13 cellular contexts compared by ENCODE assay signal in genomic region chr3:46867550-46867898, GRCh38. TPM values are rescaled to one million over a fixed set of nuclear protein-coding genes. Genes with fewer than 3 reads are reported as not detected.
DNase-seq lines count a peak whose midpoint lies in the region; ATAC-seq and TF ChIP-seq lines count a peak whose summit lies in the region.
"Had no signal": no experiment of that assay in that cellular context is flagged by ENCODE, and none has a peak within 500 bp of the region (broad histone marks: within the 10 kb centered on the region; RNA-seq: fewer than 3 reads in every experiment).

No MANE protein-coding gene starts in this region.

- no peak overlapping the region for H3K18ac ChIP-seq in H9 (ENCODE audit: insufficient read length, low read depth, low read length)

- H2AFZ ChIP-seq in GM23338 (no peak overlapping the region), H9 (ENCODE audit: low read length) (no peak overlapping the region), Karpas-422 (ENCODE audit: low read length) (no peak overlapping the region)
- H2AFZ ChIP-seq: parathyroid adenoma had no signal

- ATAC-seq in GM23338 (peak; percentile 57), lung (ENCODE audit: insufficient read depth, low FRiP score) (peak; percentile 54), T-cell (replicated peaks in 1 of 4) (no peak)

- in situ Hi-C loops in GM13976 (cut with MboI; ENCODE audit: low sequenced_read_pairs, unreplicated experiment), result no loop called here

- H4K5ac ChIP-seq in H9 (ENCODE audit: insufficient read length, low read depth, low read length), result no peak overlapping the region

- no peak overlapping the region for H2AK5ac ChIP-seq in H9 (ENCODE audit: insufficient read length, low read length)

- H3K9me2 ChIP-seq in GM23338 (ENCODE audit: insufficient read depth) (no peaks in the 10 kb centered on the region), Karpas-422 (replicated peaks; ENCODE audit: insufficient read depth, low read length) (no peaks in the 10 kb centered on the region)

- H2BK120ac ChIP-seq in H9 (ENCODE audit: low read depth, low read length, poor library complexity, severe bottlenecking), result no peak overlapping the region

- no peak overlapping the region for H2BK20ac ChIP-seq in H9 (ENCODE audit: low read depth, low read length, poor library complexity, severe bottlenecking)

- H3K36me3 Mint-ChIP-seq in GM23338 (ENCODE audit: low read depth), result no peaks in the 10 kb centered on the region
- H3K36me3 Mint-ChIP-seq in H9 (ENCODE audit: insufficient read depth in 1 of 3, low read depth in 3 of 3), result no peaks in the 10 kb centered on the region
- H3K36me3 Mint-ChIP-seq in T-cell, result no peaks in the 10 kb centered on the region
- H3K36me3 Mint-ChIP-seq: CD4-positive, alpha-beta memory T cell had no signal

- H4K91ac ChIP-seq in H9 (ENCODE audit: insufficient read length, low read depth, low read length), result no peak overlapping the region

- H3K4me3 Mint-ChIP-seq in GM23338 (no peak overlapping the region), H9 (no peak overlapping the region), T-cell (no peak overlapping the region)
- H3K4me3 Mint-ChIP-seq: activated T-cell treated with anti-CD3 and anti-CD28 coated beads, Interleukin-2, amount 50 U/mL, for 24 hours; CD4-positive, alpha-beta memory T cell had no signal

- no peaks in the 10 kb centered on the region for H3K79me2 ChIP-seq in GM23338 (replicated peaks; ENCODE audit: insufficient read depth)
- H3K79me2 ChIP-seq in H9 (ENCODE audit: insufficient read depth, low read length), result no peaks in the 10 kb centered on the region
- no peaks in the 10 kb centered on the region for H3K79me2 ChIP-seq in Karpas-422 (ENCODE audit: low read length)
- H3K79me2 ChIP-seq: parathyroid adenoma had no signal

- peak overlapping the region; percentile 60 to 66 for H3K9ac ChIP-seq in stomach smooth muscle (ENCODE audit: low read length in 2 of 2)
- no peak overlapping the region for H3K9ac ChIP-seq in H9 (ENCODE audit: extremely low read depth, insufficient read length, low read length)
- H3K9ac ChIP-seq in Karpas-422 (ENCODE audit: low read length), result no peak overlapping the region
- H3K9ac ChIP-seq: parathyroid adenoma had no signal

- H4K8ac ChIP-seq in H9 (replicated peaks; ENCODE audit: insufficient read length, low read depth, low read length), result no peak overlapping the region

- POLR2A ChIA-PET in T-cell (lab: Charles Lee), result no interaction called here

- no peak overlapping the region for H3K27ac Mint-ChIP-seq in GM23338
- H3K27ac Mint-ChIP-seq in H9, result no peak overlapping the region
- no peak overlapping the region for H3K27ac Mint-ChIP-seq in T-cell
- H3K27ac Mint-ChIP-seq: activated T-cell treated with anti-CD3 and anti-CD28 coated beads, Interleukin-2, amount 50 U/mL, for 24 hours had no signal

- H3K14ac ChIP-seq in H9 (ENCODE audit: insufficient read depth, low read length), result no peak overlapping the region

- no peak overlapping the region for H3K27ac ChIP-seq in GM23338 (ENCODE audit: low read depth)
- peak overlapping the region; percentile 27 to 68 for H3K27ac ChIP-seq in lung (ENCODE audit: low read depth in 1 of 2, low read length in 1 of 2)
- no peak overlapping the region for H3K27ac ChIP-seq in stomach smooth muscle (ENCODE audit: low read length)
- no peak overlapping the region for H3K27ac ChIP-seq in H9 (ENCODE audit: insufficient read length, low read depth, low read length)
- H3K27ac ChIP-seq in Karpas-422 (ENCODE audit: low read length), result no peak overlapping the region
- H3K27ac ChIP-seq: parathyroid adenoma had no signal

- H4K20me1 ChIP-seq in GM23338 (replicated peaks; ENCODE audit: insufficient read depth) (no peaks in the 10 kb centered on the region), H9 (ENCODE audit: control insufficient read depth, insufficient read depth, insufficient read length) (no peaks in the 10 kb centered on the region), Karpas-422 (ENCODE audit: insufficient read depth, low read depth, low read length) (no peaks in the 10 kb centered on the region)

- H2BK12ac ChIP-seq in H9 (ENCODE audit: insufficient read length, low read depth, low read length), result no peak overlapping the region

- no peak overlapping the region for H3T11ph ChIP-seq in H9 (ENCODE audit: low read length)

- H3K27me3 ChIP-seq in GM23338 (ENCODE audit: insufficient read depth) (no peaks in the 10 kb centered on the region), lung (ENCODE audit: control insufficient read depth, insufficient read depth) (no peaks in the 10 kb centered on the region), stomach smooth muscle (ENCODE audit: control insufficient read depth in 1 of 2, insufficient read depth in 2 of 2, low read length in 2 of 2) (no peaks in the 10 kb centered on the region), H9 (ENCODE audit: insufficient read depth, low read length) (no peaks in the 10 kb centered on the region), Karpas-422 (ENCODE audit: low read length) (no peaks in the 10 kb centered on the region)

- H3K36me3 ChIP-seq in GM23338 (ENCODE audit: insufficient read depth) (no peaks in the 10 kb centered on the region), lung (ENCODE audit: control insufficient read depth in 2 of 2, insufficient read depth in 2 of 2, low read length in 2 of 2) (no peaks in the 10 kb centered on the region), stomach smooth muscle (ENCODE audit: control insufficient read depth in 2 of 2, insufficient read depth in 2 of 2, low read length in 2 of 2) (no peaks in the 10 kb centered on the region), Karpas-422 (ENCODE audit: insufficient read depth, low read length) (no peaks in the 10 kb centered on the region)

- H3K4me2 ChIP-seq in GM23338 (no peak overlapping the region), H9 (ENCODE audit: insufficient read depth, insufficient read length, low read length) (no peak overlapping the region), Karpas-422 (ENCODE audit: low read depth, low read length, poor library complexity, severe bottlenecking) (no peak overlapping the region)

- no peak overlapping the region for H2BK15ac ChIP-seq in H9 (ENCODE audit: low read depth, low read length)

- peaks cover 20% of the 10 kb centered on the region for H3K27me3 Mint-ChIP-seq in GM23338 (ENCODE audit: insufficient read depth, low read depth, poor library complexity)
- peaks cover 40% of the 10 kb centered on the region for H3K27me3 Mint-ChIP-seq in H9 (ENCODE audit: low read depth)
- H3K27me3 Mint-ChIP-seq in T-cell, result peaks cover 0 to 10% of the 10 kb centered on the region in 2 donors
- H3K27me3 Mint-ChIP-seq: activated T-cell treated with anti-CD3 and anti-CD28 coated beads, Interleukin-2, amount 50 U/mL, for 24 hours had no signal

- no peaks in the 10 kb centered on the region for H3F3A ChIP-seq in GM23338 (replicated peaks; ENCODE audit: low read depth)

- no peaks in the 10 kb centered on the region for H3K79me1 ChIP-seq in H9 (ENCODE audit: insufficient read depth, low read depth, low read length, poor library complexity, severe bottlenecking)

- H3K23ac ChIP-seq in H9 (ENCODE audit: insufficient read length, low read depth, low read length), result no peak overlapping the region

- H3K9me3 Mint-ChIP-seq in GM23338, result no peaks in the 10 kb centered on the region
- no peaks in the 10 kb centered on the region for H3K9me3 Mint-ChIP-seq in H9
- H3K9me3 Mint-ChIP-seq in T-cell, result no peaks in the 10 kb centered on the region
- H3K9me3 Mint-ChIP-seq: activated T-cell treated with anti-CD3 and anti-CD28 coated beads, Interleukin-2, amount 50 U/mL, for 24 hours; CD4-positive, alpha-beta memory T cell had no signal

- H3K4me1 ChIP-seq in GM23338 (ENCODE audit: insufficient read depth) (no peaks in the 10 kb centered on the region), lung (ENCODE audit: control insufficient read depth in 2 of 2, insufficient read depth in 2 of 2, low read length in 2 of 2) (peaks cover 6 to 22% of the 10 kb centered on the region in 2 donors), stomach smooth muscle (ENCODE audit: control insufficient read depth, insufficient read depth, low read length) (peaks cover 24% of the 10 kb centered on the region), H9 (ENCODE audit: insufficient read depth, low read length) (no peaks in the 10 kb centered on the region), Karpas-422 (ENCODE audit: low read length) (no peaks in the 10 kb centered on the region)

- CTCF ChIA-PET in T-cell (lab: Charles Lee), result interaction anchor here in 1 of 2 donors (1.5 kb wide), 1 partner anchor 457 kb away, joined by 13 read pairs; no protein-coding TSS in a partner anchor

- DNase-seq in GM23338 (ENCODE audit: low spot score) (peak; percentile 33), fibroblast of pulmonary artery (ENCODE audit: low read depth) (peak; percentile 63), lung (ENCODE audit: low spot score) (peak; percentile 69), GM13976 (ENCODE audit: low spot score) (no peak), H9 (no peak), T-cell (no peak), Karpas-422 (no peak)
- DNase-seq: activated T-cell treated with anti-CD3 and anti-CD28 coated beads, Interleukin-2, amount 50 U/mL, for 24 hours; cerebellar nuclear complex; NCI-H2107 had no signal

- H3K4me3 ChIP-seq in GM23338, result no peak overlapping the region
- H3K4me3 ChIP-seq in fibroblast of pulmonary artery (replicated peaks; ENCODE audit: low read depth, low read length), result no peak overlapping the region
- no peak overlapping the region for H3K4me3 ChIP-seq in lung
- H3K4me3 ChIP-seq in stomach smooth muscle (ENCODE audit: low read length in 2 of 2), result peak overlapping the region in 1 of 2 donors; percentile 54
- no peak overlapping the region for H3K4me3 ChIP-seq in Karpas-422 (ENCODE audit: low read length)

- no peak overlapping the region for H2BK5ac ChIP-seq in H9 (ENCODE audit: insufficient read length, low read length)

- no peaks in the 10 kb centered on the region for H3K23me2 ChIP-seq in H9 (ENCODE audit: insufficient read length, low read depth, low read length, poor library complexity, severe bottlenecking)

- H3K9me3 ChIP-seq in lung (ENCODE audit: control insufficient read depth in 2 of 2, insufficient read depth in 1 of 2, low read length in 1 of 2) (no peaks in the 10 kb centered on the region), stomach smooth muscle (ENCODE audit: control insufficient read depth in 2 of 2, low read length in 2 of 2) (no peaks in the 10 kb centered on the region), H9 (ENCODE audit: control insufficient read depth, low read depth, low read length) (no peaks in the 10 kb centered on the region), Karpas-422 (ENCODE audit: low read length) (no peaks in the 10 kb centered on the region)

- H3K4me1 Mint-ChIP-seq in GM23338 (peaks cover 7% of the 10 kb centered on the region), H9 (peaks cover 8 to 23% of the 10 kb centered on the region in 2 experiments), T-cell (no peaks in the 10 kb centered on the region)

- H3K4ac ChIP-seq in H9 (ENCODE audit: low read depth, low read length), result no peak overlapping the region

- no peak for TF ChIP-seq CTCF in GM23338 (conservative IDR thresholded peaks at IDR 0.05; ENCODE audit: low read depth in 2 of 2)
- TF ChIP-seq CTCF in fibroblast of pulmonary artery (IDR thresholded peaks at IDR 0.05; ENCODE audit: low read length, missing control alignments), result no peak
- TF ChIP-seq CTCF in lung (IDR thresholded peaks at IDR 0.05; ENCODE audit: control extremely low read depth, extremely low read depth), result no peak
- TF ChIP-seq CTCF in GM13976 (IDR thresholded peaks at IDR 0.05; ENCODE audit: borderline replicate concordance, control extremely low read depth, extremely low read depth, insufficient read depth, missing control alignments), result no peak
- TF ChIP-seq CTCF in H9 (conservative IDR thresholded peaks at IDR 0.05), result no peak

- H3K56ac ChIP-seq in H9 (ENCODE audit: insufficient read length, low read depth, low read length), result no peak overlapping the region

- 30 to 77% methylated on average over 12 to 15 of the region's 15 CpGs for WGBS in lung, 2 donors
- WGBS in H9 (ENCODE audit: extremely low coverage, insufficient read length, low lambda C conversion rate), result no CpG with 5 or more reads among the region's 15 CpGs

RNA-seq across cellular contexts. Expression of gene MYL3, which starts 4.3 kb away (rescaled TPM):
- not detected in 2 replicates for total RNA-seq in GM23338 (2014; rRNA removed; shearing (Covaris generic))
- polyA plus RNA-seq in GM23338 (2016; fragmentation: Nextera tagmentation; extraction: Ambion mirVana) (1.0 TPM in 1 of 2 replicates, not detected in the other), lung (1 to 10 TPM; 1.9 to 2.4 TPM)
- total RNA-seq in lung (1 to 10 TPM; 2.8 to 4.1 TPM), H9 (2021) (0.24 TPM in 2 replicates), T-cell (not detected)
- total RNA-seq in Karpas-422 (2014; rRNA removed; shearing (Covaris generic); ENCODE audit: low replicate concordance), result not detected in 2 replicates
- total RNA-seq: CD4-positive, alpha-beta memory T cell had no signal
- polyA plus RNA-seq: CD4-positive, alpha-beta memory T cell had no signal

RNA-seq across cellular contexts. Expression of gene PTH1R, which starts 10.0 kb away (rescaled TPM):
- 1.3 and 5.7 TPM in 2 replicates for total RNA-seq in GM23338 (2014; rRNA removed; shearing (Covaris generic))
- polyA plus RNA-seq in GM23338 (2016; fragmentation: Nextera tagmentation; extraction: Ambion mirVana) (1.1 and 1.9 TPM in 2 replicates), lung (10 to 100 TPM; 11.2 to 29.7 TPM)
- total RNA-seq in lung (10 to 100 TPM; 14.7 to 25.1 TPM), H9 (2021) (0.99 and 1.0 TPM in 2 replicates), T-cell (under 1 TPM in 1 of 5 donors, not detected in 4; 0.32 TPM)
- not detected in 2 replicates for total RNA-seq in Karpas-422 (2014; rRNA removed; shearing (Covaris generic); ENCODE audit: low replicate concordance)
- total RNA-seq: CD4-positive, alpha-beta memory T cell had no signal
- polyA plus RNA-seq: CD4-positive, alpha-beta memory T cell had no signal

Comparison
In these comparisons a context has a peak if more than half of its experiments do, and no peak if none do; other contexts are left out.
1. ATAC-seq: peak in GM23338 (single experiment) and lung (single experiment); none in T-cell (0 of 4).
2. DNase-seq: peak in GM23338 (single experiment), fibroblast of pulmonary artery (single experiment) and lung (single experiment); none in GM13976 (single experiment), H9 (single experiment), T-cell (0 of 34) and Karpas-422 (single experiment).
3. H3K27ac ChIP-seq: peak in lung (2 of 2); none in GM23338 (single experiment), stomach smooth muscle (single experiment), H9 (single experiment) and Karpas-422 (single experiment).
4. H3K9ac ChIP-seq: peak in stomach smooth muscle (2 of 2); none in H9 (single experiment) and Karpas-422 (single experiment).